ENCODE assay signal across 26 cellular contexts in the genomic region with DNA sequence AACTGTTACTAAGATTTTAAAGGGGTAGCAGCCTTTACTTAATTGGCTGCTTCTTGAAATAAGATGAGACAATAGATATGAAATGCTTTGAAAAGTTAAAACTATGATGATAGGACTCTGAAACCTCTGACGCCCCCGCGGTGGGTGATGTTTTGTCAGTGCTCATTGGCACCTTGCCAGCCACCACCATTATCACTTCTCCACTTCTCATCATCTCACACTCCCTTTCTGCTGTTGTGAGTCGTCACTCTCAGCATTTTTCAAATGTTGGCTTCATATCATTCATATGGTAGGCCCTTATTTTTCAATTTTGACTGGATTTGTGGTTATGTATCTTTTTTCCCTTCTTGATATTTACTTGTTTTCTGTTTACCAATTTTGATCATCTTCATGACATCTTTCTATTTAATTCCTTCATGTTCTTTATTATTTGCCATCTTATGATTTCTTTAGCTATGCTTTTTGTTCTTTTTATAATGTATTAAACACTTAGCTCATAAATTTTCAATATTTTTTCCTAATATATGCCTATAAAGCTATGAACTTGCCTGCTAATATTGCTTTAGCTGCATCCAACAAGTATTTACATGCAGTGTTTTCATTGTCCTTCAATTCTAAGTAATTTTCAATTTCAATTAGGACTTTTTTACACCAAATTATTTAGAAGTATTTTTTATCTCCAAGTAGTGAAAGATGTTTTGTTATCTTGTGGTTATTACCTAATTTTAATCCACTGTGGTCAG. TPM values are rescaled to one million over a fixed set of nuclear protein-coding genes. Genes with fewer than 3 reads are reported as not detected.
A peak's percentile ranks its signal among the peaks of the same experiment; 100 is the strongest.
DNase-seq lines count a peak whose midpoint lies in the region; ATAC-seq, FAIRE-seq and TF ChIP-seq lines count a peak whose summit lies in the region.
"Had no signal": no experiment of that assay in that cellular context is flagged by ENCODE, and none has a peak within 500 bp of the region (broad histone marks: within the 10 kb centered on the region; RNA-seq: fewer than 3 reads in every experiment).

No MANE protein-coding gene starts in this region.

- ATAC-seq in activated T-cell treated with anti-CD3 and anti-CD28 coated beads, Interleukin-2, amount 50 U/mL, for 4 hours, result peak; percentile 53 to 73
- peak; percentile 46 for ATAC-seq in stimulated activated naive CD8-positive, alpha-beta T cell treated with anti-CD3 and anti-CD28 coated beads, Interleukin-15, Interleukin-2, amounts not matched to agents 100 U/mL and 50 U/mL, for 24 hours
- no peak for ATAC-seq in pancreas
- no peak for ATAC-seq in GM21723 (IDR thresholded peaks at IDR 0.05; ENCODE audit: unreplicated experiment)
- ATAC-seq: effector memory CD8-positive, alpha-beta T cell; GM23338; PC-3; psoas muscle; stimulated activated naive CD8-positive, alpha-beta T cell treated with anti-CD3 and anti-CD28 coated beads, Interleukin-15, amount 100 ng/mL, for 72 hours had no signal

- peaks cover 20% of the 10 kb centered on the region for H3K36me3 Mint-ChIP-seq in activated naive CD4-positive, alpha-beta T cell treated with anti-CD3 and anti-CD28 coated beads for 36 hours (ENCODE audit: low read depth)
- peaks cover 9% of the 10 kb centered on the region for H3K36me3 Mint-ChIP-seq in activated naive CD4-positive, alpha-beta T cell treated with anti-CD3 and anti-CD28 coated beads, Interleukin-2, amount 10 ng/mL, durations not matched to agents 7 days and 5 days
- H3K36me3 Mint-ChIP-seq in activated T-cell treated with anti-CD3 and anti-CD28 coated beads, Interleukin-2, amount 50 U/mL, for 4 hours (ENCODE audit: insufficient read depth), result peaks cover 16% of the 10 kb centered on the region

- WGBS in pancreas, 2 donors, result 94 to 97% methylated on average over 4 of the region's 4 CpGs

- H3K9me3 ChIP-seq in pancreas, result no peaks in the 10 kb centered on the region

- H3K4me1 ChIP-seq in pancreas, result no peaks in the 10 kb centered on the region
- H3K4me1 ChIP-seq: esophagus squamous epithelium, psoas muscle had no signal

- H3K4me1 Mint-ChIP-seq in activated naive CD4-positive, alpha-beta T cell treated with anti-CD3 and anti-CD28 coated beads for 36 hours (ENCODE audit: low read depth), result no peaks in the 10 kb centered on the region
- H3K4me1 Mint-ChIP-seq in activated naive CD4-positive, alpha-beta T cell treated with anti-CD3 and anti-CD28 coated beads, Interleukin-2, amount 10 ng/mL, durations not matched to agents 7 days and 5 days, result no peaks in the 10 kb centered on the region
- H3K4me1 Mint-ChIP-seq in activated T-cell treated with anti-CD3 and anti-CD28 coated beads, Interleukin-2, amount 50 U/mL, for 4 hours (ENCODE audit: low read depth), result no peaks in the 10 kb centered on the region
- H3K4me1 Mint-ChIP-seq: CD8-positive, alpha-beta memory T cell; stimulated activated naive CD8-positive, alpha-beta T cell treated with anti-CD3 and anti-CD28 coated beads, Interleukin-15, amount 100 ng/mL, for 72 hours had no signal

- no peak overlapping the region for H3K27ac Mint-ChIP-seq in activated naive CD4-positive, alpha-beta T cell treated with anti-CD3 and anti-CD28 coated beads for 36 hours
- H3K27ac Mint-ChIP-seq in activated naive CD4-positive, alpha-beta T cell treated with anti-CD3 and anti-CD28 coated beads, Interleukin-2, amount 10 ng/mL, durations not matched to agents 7 days and 5 days, result no peak overlapping the region
- H3K27ac Mint-ChIP-seq: effector memory CD8-positive, alpha-beta T cell; GM23338; neural progenitor cell; stimulated activated naive CD8-positive, alpha-beta T cell treated with anti-CD3 and anti-CD28 coated beads, Interleukin-15, amount 100 ng/mL, for 72 hours had no signal

- CTCF ChIA-PET in activated naive CD4-positive, alpha-beta T cell treated with anti-CD3 and anti-CD28 coated beads for 36 hours (lab: Charles Lee), result no interaction called here
- CTCF ChIA-PET in activated naive CD4-positive, alpha-beta T cell treated with anti-CD3 and anti-CD28 coated beads, Interleukin-2, amount 10 ng/mL, durations not matched to agents 7 days and 5 days (lab: Charles Lee), result no interaction called here

- H3K4me3 ChIP-seq in pancreas, result no peak overlapping the region
- H3K4me3 ChIP-seq: esophagus squamous epithelium, GM23338, lung, neural progenitor cell, psoas muscle, skin epidermis had no signal

- H3K9me3 Mint-ChIP-seq in activated naive CD4-positive, alpha-beta T cell treated with anti-CD3 and anti-CD28 coated beads for 36 hours, result peaks cover 5% of the 10 kb centered on the region
- peaks cover 8% of the 10 kb centered on the region for H3K9me3 Mint-ChIP-seq in activated naive CD4-positive, alpha-beta T cell treated with anti-CD3 and anti-CD28 coated beads, Interleukin-2, amount 10 ng/mL, durations not matched to agents 7 days and 5 days
- H3K9me3 Mint-ChIP-seq in activated T-cell treated with anti-CD3 and anti-CD28 coated beads, Interleukin-2, amount 50 U/mL, for 4 hours, result peaks cover 10% of the 10 kb centered on the region
- H3K9me3 Mint-ChIP-seq: effector memory CD8-positive, alpha-beta T cell had no signal

- FAIRE-seq in pancreas (lab: Jason Lieb, UNC), result no peak
- FAIRE-seq: GM12891 had no signal

- no peaks in the 10 kb centered on the region for H3K36me3 ChIP-seq in pancreas
- H3K36me3 ChIP-seq: brain microvascular endothelial cell had no signal

- no peak overlapping the region for H3K4me3 Mint-ChIP-seq in activated naive CD4-positive, alpha-beta T cell treated with anti-CD3 and anti-CD28 coated beads for 36 hours
- no peak overlapping the region for H3K4me3 Mint-ChIP-seq in activated naive CD4-positive, alpha-beta T cell treated with anti-CD3 and anti-CD28 coated beads, Interleukin-2, amount 10 ng/mL, durations not matched to agents 7 days and 5 days
- H3K4me3 Mint-ChIP-seq in activated T-cell treated with anti-CD3 and anti-CD28 coated beads, Interleukin-2, amount 50 U/mL, for 4 hours, result no peak overlapping the region
- H3K4me3 Mint-ChIP-seq: CD8-positive, alpha-beta memory T cell; effector memory CD8-positive, alpha-beta T cell; GM23338; neural progenitor cell; stimulated activated naive CD8-positive, alpha-beta T cell treated with anti-CD3 and anti-CD28 coated beads, Interleukin-15, amount 100 ng/mL, for 72 hours had no signal

- TF ChIP-seq CTCF in pancreas (IDR thresholded peaks at IDR 0.05), result no peak

- H3K27me3 Mint-ChIP-seq in activated naive CD4-positive, alpha-beta T cell treated with anti-CD3 and anti-CD28 coated beads for 36 hours (ENCODE audit: low read depth), result no peaks in the 10 kb centered on the region
- no peaks in the 10 kb centered on the region for H3K27me3 Mint-ChIP-seq in activated naive CD4-positive, alpha-beta T cell treated with anti-CD3 and anti-CD28 coated beads, Interleukin-2, amount 10 ng/mL, durations not matched to agents 7 days and 5 days
- H3K27me3 Mint-ChIP-seq in activated T-cell treated with anti-CD3 and anti-CD28 coated beads, Interleukin-2, amount 50 U/mL, for 4 hours (ENCODE audit: low read depth), result no peaks in the 10 kb centered on the region
- H3K27me3 Mint-ChIP-seq: effector memory CD8-positive, alpha-beta T cell; stimulated activated naive CD8-positive, alpha-beta T cell treated with anti-CD3 and anti-CD28 coated beads, Interleukin-15, amount 100 ng/mL, for 72 hours had no signal

- intact Hi-C loops in activated naive CD4-positive, alpha-beta T cell treated with anti-CD3 and anti-CD28 coated beads for 36 hours (cut with micrococcal nuclease), result no loop called here
- intact Hi-C loops in pancreas (cut with DNase I), result no loop called here

- no peak overlapping the region for H3K27ac ChIP-seq in pancreas
- H3K27ac ChIP-seq: brain microvascular endothelial cell, esophagus squamous epithelium, KMS-11, neural progenitor cell, psoas muscle, skin epidermis had no signal

- no peaks in the 10 kb centered on the region for H3K27me3 ChIP-seq in pancreas
- H3K27me3 ChIP-seq: brain microvascular endothelial cell, esophagus squamous epithelium, neural progenitor cell had no signal

- DNase-seq in activated naive CD4-positive, alpha-beta T cell treated with anti-CD3 and anti-CD28 coated beads for 36 hours, result peak; percentile 33
- DNase-seq in activated naive CD4-positive, alpha-beta T cell treated with anti-CD3 and anti-CD28 coated beads, Interleukin-2, amount 10 ng/mL, durations not matched to agents 7 days and 5 days, result no peak
- no peak for DNase-seq in activated T-cell treated with anti-CD3 and anti-CD28 coated beads, Interleukin-2, amount 50 U/mL, for 4 hours
- peak; percentile 62 for DNase-seq in stimulated activated CD4-positive, alpha-beta T cell treated with anti-CD3 and anti-CD28 coated beads, Interleukin-15, amount 100 ng/mL, for 24 hours
- peak; percentile 60 for DNase-seq in stimulated activated naive CD8-positive, alpha-beta T cell treated with anti-CD3 and anti-CD28 coated beads, Interleukin-15, Interleukin-2, amounts not matched to agents 100 U/mL and 50 U/mL, for 24 hours
- DNase-seq in pancreas, result no peak
- DNase-seq: brain microvascular endothelial cell; DMS79; effector memory CD8-positive, alpha-beta T cell; esophagus squamous epithelium; NCI-H1930; PC-3; psoas muscle; SHP77; trophoblast cell had no signal

RNA-seq across cellular contexts. Expression of gene SKOR1, which starts 30.3 kb away (rescaled TPM):
- total RNA-seq in activated naive CD4-positive, alpha-beta T cell treated with anti-CD3 and anti-CD28 coated beads for 36 hours, result under 1 TPM; 0.07 to 0.15 TPM
- under 1 TPM; 0.15 to 0.34 (median 0.33) TPM for total RNA-seq in activated T-cell treated with anti-CD3 and anti-CD28 coated beads, Interleukin-2, amount 50 U/mL, for 4 hours
- under 1 TPM; 0.09 to 0.47 (median 0.33) TPM for total RNA-seq in pancreas
- under 1 TPM; 0.30 to 0.54 TPM for polyA plus RNA-seq in pancreas
- total RNA-seq: kidney epithelial cell had no signal
- polyA plus RNA-seq: GM23338 had no signal

RNA-seq across cellular contexts. Expression of gene RNU6-1, which starts 44.8 kb away (rescaled TPM):
- total RNA-seq in activated naive CD4-positive, alpha-beta T cell treated with anti-CD3 and anti-CD28 coated beads for 36 hours, result not detected
- not detected for total RNA-seq in activated T-cell treated with anti-CD3 and anti-CD28 coated beads, Interleukin-2, amount 50 U/mL, for 4 hours
- not detected for total RNA-seq in pancreas
- not detected for polyA plus RNA-seq in pancreas
- total RNA-seq: CD8-positive, alpha-beta memory T cell; esophagus squamous epithelium; GM23338; kidney epithelial cell; lung; PC-3; psoas muscle had no signal
- polyA plus RNA-seq: adipose tissue; CD8-positive, alpha-beta memory T cell; GM23338; lung; psoas muscle had no signal

Comparison
In these comparisons a context has a peak if more than half of its experiments do, and no peak if none do; other contexts are left out.
1. DNase-seq: peak in activated naive CD4-positive, alpha-beta T cell treated with anti-CD3 and anti-CD28 coated beads for 36 hours (single experiment), stimulated activated CD4-positive, alpha-beta T cell treated with anti-CD3 and anti-CD28 coated beads, Interleukin-15, amount 100 ng/mL, for 24 hours (single experiment) and stimulated activated naive CD8-positive, alpha-beta T cell treated with anti-CD3 and anti-CD28 coated beads, Interleukin-15, Interleukin-2, amounts not matched to agents 100 U/mL and 50 U/mL, for 24 hours (single experiment); none in activated naive CD4-positive, alpha-beta T cell treated with anti-CD3 and anti-CD28 coated beads, Interleukin-2, amount 10 ng/mL, durations not matched to agents 7 days and 5 days (single experiment), activated T-cell treated with anti-CD3 and anti-CD28 coated beads, Interleukin-2, amount 50 U/mL, for 4 hours (single experiment) and pancreas (0 of 6).
2. ATAC-seq: peak in activated T-cell treated with anti-CD3 and anti-CD28 coated beads, Interleukin-2, amount 50 U/mL, for 4 hours (2 of 2) and stimulated activated naive CD8-positive, alpha-beta T cell treated with anti-CD3 and anti-CD28 coated beads, Interleukin-15, Interleukin-2, amounts not matched to agents 100 U/mL and 50 U/mL, for 24 hours (single experiment); none in pancreas (0 of 4) and GM21723 (single experiment).